Comparison of ENCODE assay signal across 9 cellular contexts in the genomic region with DNA sequence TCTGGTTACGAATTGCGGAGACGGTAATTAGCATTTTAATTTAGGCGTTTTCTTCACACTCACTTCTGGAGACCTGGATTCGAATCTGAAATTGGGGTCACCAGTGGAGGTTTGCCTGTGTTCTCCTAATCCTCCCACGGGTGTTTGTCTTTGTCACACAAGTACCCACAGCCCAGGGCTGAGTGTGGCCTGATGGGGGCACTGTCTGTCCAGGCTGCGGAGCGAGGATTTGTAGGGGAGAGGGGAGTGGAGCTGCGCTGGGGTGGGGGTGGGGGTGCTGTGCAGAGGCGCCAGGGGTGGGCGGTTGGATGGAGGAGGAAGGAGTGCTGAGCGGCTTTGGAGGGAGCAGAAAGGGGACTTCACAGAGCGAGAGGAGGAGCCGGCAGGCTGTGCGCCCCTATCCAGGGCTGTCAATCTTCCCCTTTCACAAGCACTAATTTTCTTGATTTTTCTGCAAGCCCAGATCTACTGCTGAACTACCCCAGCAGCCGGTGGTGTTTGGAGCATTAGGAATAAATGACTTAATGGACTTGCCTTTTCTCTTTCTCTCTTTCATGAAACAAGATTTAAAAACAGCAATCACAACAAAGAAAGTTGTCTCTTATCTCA. TPM values are rescaled to one million over a fixed set of nuclear protein-coding genes. Genes with fewer than 3 reads are reported as not detected.
DNase-seq lines count a peak whose midpoint lies in the region; ATAC-seq, FAIRE-seq and TF ChIP-seq lines count a peak whose summit lies in the region.
"Had no signal": no experiment of that assay in that cellular context is flagged by ENCODE, and none has a peak within 500 bp of the region (broad histone marks: within the 10 kb centered on the region; RNA-seq: fewer than 3 reads in every experiment).

No MANE protein-coding gene starts in this region.

- no peak for TF ChIP-seq RAD21 in HepG2 (CRISPR knock-in tag; IDR thresholded peaks at IDR 0.05)

- no peak overlapping the region for H3K27ac ChIP-seq in HepG2 (ENCODE audit: extremely low read length, insufficient read depth, low read length)
- H3K27ac ChIP-seq in right lobe of liver, result no peak overlapping the region
- no peak overlapping the region for H3K27ac ChIP-seq in OCI-LY3 (ENCODE audit: low read length)

- no peaks in the 10 kb centered on the region for H3K9me3 Mint-ChIP-seq in type B pancreatic cell

- 28% methylated on average over 16 of the region's 16 CpGs for WGBS in HepG2 (ENCODE audit: low lambda C conversion rate)
- WGBS in right lobe of liver (ENCODE audit: insufficient coverage, low coverage, low lambda C conversion rate, missing lambda C conversion rate), result 20% methylated on average over 13 of the region's 16 CpGs

- H3K4me2 ChIP-seq in HepG2 (ENCODE audit: low read depth, low read length) (no peak overlapping the region), OCI-LY3 (ENCODE audit: low read length) (no peak overlapping the region)

- no peaks in the 10 kb centered on the region for H3K79me2 ChIP-seq in HepG2 (ENCODE audit: insufficient read depth, low read length)
- H3K79me2 ChIP-seq in OCI-LY3 (ENCODE audit: low read length), result no peaks in the 10 kb centered on the region

- H3K4me1 ChIP-seq in HepG2 (ENCODE audit: insufficient read depth, low read length), result no peaks in the 10 kb centered on the region
- no peaks in the 10 kb centered on the region for H3K4me1 ChIP-seq in right lobe of liver
- H3K4me1 ChIP-seq in OCI-LY3 (ENCODE audit: low read length), result no peaks in the 10 kb centered on the region

- H3K27me3 ChIP-seq in HepG2 (ENCODE audit: control insufficient read depth in 1 of 2, insufficient read depth in 2 of 2, low read length in 2 of 2), result peaks cover 12 to 84% of the 10 kb centered on the region in 2 experiments; a peak in 4 of 5 replicates
- no peaks in the 10 kb centered on the region for H3K27me3 ChIP-seq in right lobe of liver
- H3K27me3 ChIP-seq in OCI-LY3 (ENCODE audit: low read depth, low read length), result peaks cover 32% of the 10 kb centered on the region

- no peak overlapping the region for H3K4me3 Mint-ChIP-seq in type B pancreatic cell
- H3K4me3 Mint-ChIP-seq: activated naive CD8-positive, alpha-beta T cell had no signal

- intact Hi-C loops in HepG2 (cut with micrococcal nuclease; ENCODE audit: unreplicated experiment), result no loop called here
- intact Hi-C loops in right lobe of liver (cut with DNase I), result no loop called here

- no peaks in the 10 kb centered on the region for H3K36me3 Mint-ChIP-seq in type B pancreatic cell
- H3K36me3 Mint-ChIP-seq: activated naive CD8-positive, alpha-beta T cell had no signal

- H2AFZ ChIP-seq in HepG2 (ENCODE audit: low read length) (no peak overlapping the region), OCI-LY3 (ENCODE audit: low read depth, low read length) (no peak overlapping the region)

- H3K36me3 ChIP-seq in HepG2 (replicated peaks in 1 of 2; ENCODE audit: control insufficient read depth in 1 of 2, insufficient read depth in 2 of 2, low read length in 2 of 2) (no peaks in the 10 kb centered on the region), right lobe of liver (no peaks in the 10 kb centered on the region), OCI-LY3 (replicated peaks; ENCODE audit: low read depth, low read length) (no peaks in the 10 kb centered on the region)

- DNase-seq in HepG2 (ENCODE audit: low spot score) (no peak), right lobe of liver (no peak), fibroblast of pulmonary artery (ENCODE audit: low read depth) (peak; percentile 11), type B pancreatic cell (ENCODE audit: extremely low spot score, unreplicated experiment) (no peak), AG08395 (ENCODE audit: low spot score) (no peak)

- CTCF ChIA-PET in HepG2 (lab: Yijun Ruan, JAX; ENCODE audit: low intra/inter-chr PET ratio, low total read pairs), result no interaction called here

- POLR2A ChIA-PET in HepG2 (lab: Yijun Ruan, JAX), result no interaction called here

- no peak for FAIRE-seq in HepG2 (lab: Jason Lieb, UNC)

- H3K9me3 ChIP-seq in HepG2 (ENCODE audit: low read length) (no peaks in the 10 kb centered on the region), right lobe of liver (no peaks in the 10 kb centered on the region), OCI-LY3 (ENCODE audit: insufficient read depth, low read length) (no peaks in the 10 kb centered on the region)

- H3K4me3 ChIP-seq in HepG2 (replicated peaks in 1 of 3; ENCODE audit: insufficient read depth in 1 of 3, low read depth in 2 of 3, low read length in 3 of 3) (no peak overlapping the region), right lobe of liver (no peak overlapping the region), OCI-LY3 (ENCODE audit: low read length) (no peak overlapping the region), fibroblast of pulmonary artery (replicated peaks; ENCODE audit: low read depth, low read length) (no peak overlapping the region)

- TF ChIP-seq POLR2A in HepG2 (IDR thresholded peaks at IDR 0.05; ENCODE audit: insufficient read depth in 1 of 2, low read depth in 2 of 2, low read length in 2 of 2), result no peak
- TF ChIP-seq POLR2A in right lobe of liver (IDR thresholded peaks at IDR 0.05), result no peak

- H3K9ac ChIP-seq in HepG2 (ENCODE audit: insufficient read depth, low read depth, low read length) (no peak overlapping the region), OCI-LY3 (ENCODE audit: low read length) (no peak overlapping the region)

- ATAC-seq in HepG2, result peak; percentile 59
- ATAC-seq in right lobe of liver, result no peak
- no peak for ATAC-seq in HG03432 (IDR thresholded peaks at IDR 0.05; ENCODE audit: unreplicated experiment)
- ATAC-seq in GM21381 (IDR thresholded peaks at IDR 0.05; ENCODE audit: unreplicated experiment), result no peak

- H3K4me1 Mint-ChIP-seq in type B pancreatic cell (ENCODE audit: unreplicated experiment), result peaks cover 13% of the 10 kb centered on the region

- peak; percentile 55 for TF ChIP-seq CTCF in HepG2 (CRISPR knock-in tag; IDR thresholded peaks at IDR 0.05)
- TF ChIP-seq CTCF in right lobe of liver (IDR thresholded peaks at IDR 0.05), result peak in 1 of 4 donors; percentile 14
- peak; percentile 44 for TF ChIP-seq CTCF in OCI-LY3 (IDR thresholded peaks at IDR 0.05; ENCODE audit: low read depth, low read length)
- peak; percentile 37 for TF ChIP-seq CTCF in fibroblast of pulmonary artery (IDR thresholded peaks at IDR 0.05; ENCODE audit: low read length, missing control alignments)
- peak; percentile 62 for TF ChIP-seq CTCF in type B pancreatic cell (conservative IDR thresholded peaks at IDR 0.05)

- H3K27ac Mint-ChIP-seq in type B pancreatic cell, result no peak overlapping the region
- H3K27ac Mint-ChIP-seq: activated naive CD8-positive, alpha-beta T cell had no signal

- H4K20me1 ChIP-seq in HepG2 (ENCODE audit: insufficient read depth, low read length), result no peaks in the 10 kb centered on the region
- H4K20me1 ChIP-seq in OCI-LY3 (ENCODE audit: insufficient read depth, low read length), result no peaks in the 10 kb centered on the region

- in situ Hi-C loops in HepG2 (cut with HindIII; ENCODE audit: extremely low pct_ligation_motif_present, low pct_unique_long_range_greater_than_20kb), result no loop called here

- no TSS peak for BruUV-seq in HepG2 (replicated peaks; lab: Mats Ljungman, UMichigan)

- H3K27me3 Mint-ChIP-seq in type B pancreatic cell, result peaks cover 43% of the 10 kb centered on the region

- no peak for TF ChIP-seq EP300 in HepG2 (IDR thresholded peaks at IDR 0.05; ENCODE audit: low read depth in 2 of 2, low read length in 2 of 2)
- no peak for TF ChIP-seq EP300 in HepG2 (CRISPR knock-in tag; IDR thresholded peaks at IDR 0.05; ENCODE audit: borderline replicate concordance)

TF ChIP-seq in HepG2, 621 proteins besides CTCF, POLR2A, EP300 and RAD21 (continues in another document):
- no peak for TF ChIP-seq KLF9 (CRISPR knock-in tag; IDR thresholded peaks at IDR 0.05; ENCODE audit: low read depth)
- no peak for TF ChIP-seq MBNL3 (CRISPR knock-in tag; conservative IDR thresholded peaks at IDR 0.05)
- no peak for TF ChIP-seq ZNF282 (IDR thresholded peaks at IDR 0.05; ENCODE audit: partially characterized antibody)
- no peak for TF ChIP-seq NR1H2 (CRISPR knock-in tag; IDR thresholded peaks at IDR 0.05; ENCODE audit: borderline replicate concordance, low read depth)

RNA-seq across cellular contexts. Expression of a gene that starts 53.1 kb away (rescaled TPM):
- total RNA-seq in HepG2 (2016; rRNA removed; fragmentation: Illumina TruSeq; extraction: Trizol) (10.1 and 11.5 TPM in 2 replicates), right lobe of liver (10 to 100 TPM; 10.9 to 20.8 (median 13.6) TPM), type B pancreatic cell (ENCODE audit: low replicate concordance) (36.9 and 45.9 TPM in 2 replicates)
- 14.4 and 15.0 TPM in 2 replicates for total RNA-seq in HepG2 (2016; cell fraction: cytosol; rRNA removed; fragmentation: Illumina TruSeq; extraction: Trizol; ENCODE audit: low read depth)
- 9.9 and 11.9 TPM in 2 replicates for total RNA-seq in HepG2 (2016; cell fraction: insoluble cytoplasmic fraction; rRNA removed; fragmentation: Illumina TruSeq; extraction: Trizol)
- total RNA-seq in HepG2 (2016; cell fraction: membrane; rRNA removed; fragmentation: Illumina TruSeq; extraction: Trizol), result 28.4 and 30.1 TPM in 2 replicates
- total RNA-seq in HepG2 (2016; cell fraction: nucleus; rRNA removed; fragmentation: Illumina TruSeq; extraction: Trizol), result 6.7 and 8.6 TPM in 2 replicates
- 15.0 and 20.0 TPM in 2 replicates for polyA plus RNA-seq in HepG2 (2011; rRNA removed)
- polyA plus RNA-seq in HepG2 (2011; cell fraction: cytosol; rRNA removed), result 14.6 and 15.9 TPM in 2 replicates
- 34.5 and 40.1 TPM in 2 replicates for polyA plus RNA-seq in HepG2 (2011; cell fraction: nucleus; rRNA removed)
- 7.5 and 9.2 TPM in 2 replicates for polyA plus RNA-seq in HepG2 (2012)
- polyA plus RNA-seq in HepG2 (2016; cell fraction: cytosol; fragmentation: Illumina TruSeq; extraction: Trizol; ENCODE audit: low read depth), result 20.7 and 22.9 TPM in 2 replicates
- 11.8 and 14.9 TPM in 2 replicates for polyA plus RNA-seq in HepG2 (2016; cell fraction: insoluble cytoplasmic fraction; fragmentation: Illumina TruSeq; extraction: Trizol; ENCODE audit: low read depth)
- 32.1 and 34.7 TPM in 2 replicates for polyA plus RNA-seq in HepG2 (2016; cell fraction: membrane; fragmentation: Illumina TruSeq; extraction: Trizol; ENCODE audit: low read depth)
- 17.6 and 18.4 TPM in 2 replicates for polyA plus RNA-seq in HepG2 (2016; cell fraction: nucleus; fragmentation: Illumina TruSeq; extraction: Trizol; ENCODE audit: insufficient read depth, low read depth)
- 26.2 and 35.2 TPM in 2 replicates for polyA minus RNA-seq in HepG2 (2011; rRNA and poly(A)+ RNA removed; ENCODE audit: low replicate concordance)
- 9.8 and 12.6 TPM in 2 replicates for polyA minus RNA-seq in HepG2 (2011; cell fraction: cytosol; rRNA and poly(A)+ RNA removed)
- polyA minus RNA-seq in HepG2 (2011; cell fraction: nucleus; rRNA and poly(A)+ RNA removed), result 6.7 and 8.6 TPM in 2 replicates
